24 cellular contexts compared by ENCODE assay signal in genomic region chr19:32469796-32470195, GRCh38.
DNase-seq lines count a peak whose midpoint lies in the region; ATAC-seq and TF ChIP-seq lines count a peak whose summit lies in the region.
"Had no signal": no experiment of that assay in that cellular context is flagged by ENCODE, and none has a peak within 500 bp of the region (broad histone marks: within the 10 kb centered on the region; RNA-seq: fewer than 3 reads in every experiment).

No MANE protein-coding gene starts in this region.

- 52 to 53% methylated on average over 5 of the region's 5 CpGs for WGBS in GM23248 (ENCODE audit: low coverage in 1 of 2, low lambda C conversion rate in 2 of 2, missing lambda C conversion rate in 2 of 2), 2 experiments
- WGBS in right lobe of liver (ENCODE audit: insufficient coverage, low coverage, low lambda C conversion rate, missing lambda C conversion rate): 88% methylated on average over 5 of the region's 5 CpGs

- no peaks in the 10 kb centered on the region for H3K9me3 ChIP-seq in GM23248 (ENCODE audit: low read depth)
- H3K9me3 ChIP-seq in right lobe of liver: no peaks in the 10 kb centered on the region
- H3K9me3 ChIP-seq: BLaER1 had no signal

- H3K4me1 Mint-ChIP-seq in activated CD4-positive, alpha-beta T cell treated with anti-CD3 and anti-CD28 coated beads for 36 hours: no peaks in the 10 kb centered on the region

- no peaks in the 10 kb centered on the region for H3K4me1 ChIP-seq in GM23248 (ENCODE audit: insufficient read depth)
- no peaks in the 10 kb centered on the region for H3K4me1 ChIP-seq in right lobe of liver

- ATAC-seq in right lobe of liver: no peak
- no peak for ATAC-seq in activated CD4-positive, alpha-beta T cell treated with anti-CD3 and anti-CD28 coated beads for 36 hours
- ATAC-seq: GM12878, HCT116, SK-N-SH treated with all-trans-retinoic acid at 6 μM for 48 hours had no signal

- H3K4me2 ChIP-seq in GM23248 (ENCODE audit: unreplicated experiment): no peak overlapping the region
- H3K4me2 ChIP-seq: BLaER1 had no signal

- no peaks in the 10 kb centered on the region for H3K79me2 ChIP-seq in GM23248 (ENCODE audit: insufficient read depth)

- no peak overlapping the region for H3K4me3 Mint-ChIP-seq in activated CD4-positive, alpha-beta T cell treated with anti-CD3 and anti-CD28 coated beads for 36 hours
- H3K4me3 Mint-ChIP-seq: CD4-positive, alpha-beta T cell had no signal

- peak; percentile 66 for DNase-seq in GM23248
- peak; percentile 49 for DNase-seq in RKO (ENCODE audit: low spot score)
- DNase-seq in fibroblast of mammary gland (ENCODE audit: low read depth): peak; percentile 29
- peak; percentile 6 for DNase-seq in non-pigmented ciliary epithelial cell (ENCODE audit: low read depth)
- no peak for DNase-seq in nucleus accumbens (lab: John Stamatoyannopoulos, UW)
- DNase-seq in amygdala (lab: John Stamatoyannopoulos, UW): no peak
- DNase-seq in right lobe of liver: no peak
- DNase-seq in activated CD4-positive, alpha-beta T cell treated with anti-CD3 and anti-CD28 coated beads for 36 hours: no peak
- DNase-seq: CD4-positive, alpha-beta T cell; COR-L47; DMS79; GOT3; Karpas-422; NCI-H1694; NCI-H2081; NCI-H2171; NCI-H446; NCI-H526; SHP77 treated with DMSO at 0.1 percent for 48 hours had no signal

- no peaks in the 10 kb centered on the region for H3K27me3 ChIP-seq in GM23248 (replicated peaks; ENCODE audit: insufficient read depth)
- no peaks in the 10 kb centered on the region for H3K27me3 ChIP-seq in right lobe of liver
- H3K27me3 ChIP-seq: BLaER1 had no signal

- no peaks in the 10 kb centered on the region for H4K20me1 ChIP-seq in GM23248 (ENCODE audit: insufficient read depth)
- H4K20me1 ChIP-seq: BLaER1 had no signal

- H3K9me2 ChIP-seq in GM23248 (ENCODE audit: insufficient read depth): no peaks in the 10 kb centered on the region

- TF ChIP-seq CTCF in fibroblast of mammary gland (conservative IDR thresholded peaks at IDR 0.05; ENCODE audit: control insufficient read depth, insufficient read depth, low read depth, low read length) (no peak), right lobe of liver (IDR thresholded peaks at IDR 0.05) (no peak)

- TF ChIP-seq POLR2A in right lobe of liver (IDR thresholded peaks at IDR 0.05): no peak

- peaks cover 5% of the 10 kb centered on the region; the same call in 1 of the 2 replicates for H3K36me3 ChIP-seq in GM23248 (ENCODE audit: low read depth)
- H3K36me3 ChIP-seq in right lobe of liver: no peaks in the 10 kb centered on the region

- H3K9me3 Mint-ChIP-seq in activated CD4-positive, alpha-beta T cell treated with anti-CD3 and anti-CD28 coated beads for 36 hours (ENCODE audit: low read depth): no peaks in the 10 kb centered on the region
- H3K9me3 Mint-ChIP-seq: CD4-positive, alpha-beta T cell had no signal

- in situ Hi-C loops in GM23248 (cut with MboI): no loop called here

- no peaks in the 10 kb centered on the region for H3K27me3 Mint-ChIP-seq in activated CD4-positive, alpha-beta T cell treated with anti-CD3 and anti-CD28 coated beads for 36 hours
- H3K27me3 Mint-ChIP-seq: CD4-positive, alpha-beta T cell had no signal

- H3K36me3 Mint-ChIP-seq in activated CD4-positive, alpha-beta T cell treated with anti-CD3 and anti-CD28 coated beads for 36 hours (ENCODE audit: low read depth): peaks cover 1% of the 10 kb centered on the region

- POLR2A ChIA-PET in activated CD4-positive, alpha-beta T cell treated with anti-CD3 and anti-CD28 coated beads for 36 hours (lab: Charles Lee): no interaction called here

- H3K27ac Mint-ChIP-seq in activated CD4-positive, alpha-beta T cell treated with anti-CD3 and anti-CD28 coated beads for 36 hours: no peak overlapping the region
- H3K27ac Mint-ChIP-seq: CD4-positive, alpha-beta T cell had no signal

- intact Hi-C loops in right lobe of liver (cut with DNase I): no loop called here
- intact Hi-C loops in activated CD4-positive, alpha-beta T cell treated with anti-CD3 and anti-CD28 coated beads for 36 hours (cut with DNase I, micrococcal nuclease): no loop called here

- H3K27ac ChIP-seq in GM23248 (no peak overlapping the region), right lobe of liver (no peak overlapping the region)
- H3K27ac ChIP-seq: BLaER1, RWPE1 had no signal

- no peaks in the 10 kb centered on the region for H3F3A ChIP-seq in GM23248 (ENCODE audit: insufficient read depth)

- H3K4me3 ChIP-seq in GM23248 (no peak overlapping the region), fibroblast of mammary gland (ENCODE audit: control insufficient read depth, low read depth, low read length) (no peak overlapping the region), right lobe of liver (no peak overlapping the region)
- H3K4me3 ChIP-seq: BLaER1, GM12878 had no signal

- H3K9ac ChIP-seq in GM23248: no peak overlapping the region
- H3K9ac ChIP-seq: BLaER1 had no signal

- H2AFZ ChIP-seq in GM23248: no peak overlapping the region

- CTCF ChIA-PET in activated CD4-positive, alpha-beta T cell treated with anti-CD3 and anti-CD28 coated beads for 36 hours (lab: Charles Lee): no interaction called here

Comparison
In these comparisons a context has a peak if more than half of its experiments do, and no peak if none do; other contexts are left out.
1. DNase-seq: peak in GM23248 (single experiment), RKO (single experiment), fibroblast of mammary gland (single experiment) and non-pigmented ciliary epithelial cell (single experiment); none in nucleus accumbens (0 of 56), amygdala (0 of 56), right lobe of liver (0 of 3) and activated CD4-positive, alpha-beta T cell treated with anti-CD3 and anti-CD28 coated beads for 36 hours (single experiment).